ENCODE assay signal across 15 cellular contexts in the genomic region with DNA sequence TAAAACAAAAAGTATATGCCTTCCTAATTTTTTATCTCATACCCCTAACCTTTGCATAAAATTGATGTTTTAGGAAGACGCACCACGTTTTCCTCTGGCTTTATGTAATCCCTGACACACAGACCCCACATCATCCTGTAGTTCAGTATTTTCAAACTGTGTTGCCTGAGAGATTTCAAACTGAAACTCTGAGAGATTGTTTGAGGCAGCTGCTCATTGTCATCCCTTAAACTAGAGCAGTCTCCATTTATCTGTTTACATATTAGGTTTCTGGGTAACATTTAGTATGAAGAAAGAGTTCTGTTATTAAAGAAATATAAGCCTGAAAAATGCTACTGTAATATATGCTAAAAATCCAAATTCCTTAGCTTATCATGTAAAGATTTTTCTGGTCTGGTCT. TPM values are rescaled to one million over a fixed set of nuclear protein-coding genes. Genes with fewer than 3 reads are reported as not detected.
DNase-seq lines count a peak whose midpoint lies in the region; ATAC-seq and TF ChIP-seq lines count a peak whose summit lies in the region.
"Had no signal": no experiment of that assay in that cellular context is flagged by ENCODE, and none has a peak within 500 bp of the region (broad histone marks: within the 10 kb centered on the region; RNA-seq: fewer than 3 reads in every experiment).

No MANE protein-coding gene starts in this region.

- H3K27me3 Mint-ChIP-seq in MCF 10A (ENCODE audit: insufficient read depth, unreplicated experiment): no peaks in the 10 kb centered on the region
- H3K27me3 Mint-ChIP-seq in central memory CD8-positive, alpha-beta T cell: no peaks in the 10 kb centered on the region
- H3K27me3 Mint-ChIP-seq in stimulated activated memory B cell treated with anti-CD40 and anti-IgM and Interleukin-4, amounts not matched to agents 10 μg/mL and 1 μg/mL and 100 μg/mL, for 72 hours: no peaks in the 10 kb centered on the region
- H3K27me3 Mint-ChIP-seq in naive thymus-derived CD8-positive, alpha-beta T cell: peaks cover 0 to 6% (median 3%) of the 10 kb centered on the region in 5 donors

- DNase-seq in MCF 10A (ENCODE audit: unreplicated experiment): no peak
- DNase-seq in breast epithelium (ENCODE audit: low spot score in 2 of 2): no peak
- DNase-seq in LHCN-M2 (ENCODE audit: low read depth): peak; percentile 84
- no peak for DNase-seq in central memory CD8-positive, alpha-beta T cell (ENCODE audit: low spot score in 2 of 2)
- no peak for DNase-seq in right atrium auricular region (ENCODE audit: low spot score)
- no peak for DNase-seq in naive thymus-derived CD8-positive, alpha-beta T cell
- no peak for DNase-seq in kidney tubule cell (ENCODE audit: low spot score)
- DNase-seq: caudate nucleus; foreskin fibroblast; NK-92 treated with Interleukin-12 subunit alpha and Interleukin-12 subunit beta, amount 100 ng/mL, for 24 hours; right lobe of liver had no signal

- intact Hi-C loops in MCF 10A (cut with micrococcal nuclease) (no loop called here), breast epithelium (cut with DNase I; ENCODE audit: low total_unique reads) (no loop called here)

- H3K9me3 Mint-ChIP-seq in MCF 10A (ENCODE audit: unreplicated experiment): no peaks in the 10 kb centered on the region
- H3K9me3 Mint-ChIP-seq in central memory CD8-positive, alpha-beta T cell: no peaks in the 10 kb centered on the region
- no peaks in the 10 kb centered on the region for H3K9me3 Mint-ChIP-seq in stimulated activated memory B cell treated with anti-CD40 and anti-IgM and Interleukin-4, amounts not matched to agents 10 μg/mL and 1 μg/mL and 100 μg/mL, for 72 hours
- H3K9me3 Mint-ChIP-seq in naive thymus-derived CD8-positive, alpha-beta T cell: no peaks in the 10 kb centered on the region

- H3K27me3 ChIP-seq in breast epithelium (no peaks in the 10 kb centered on the region), right atrium auricular region (no peaks in the 10 kb centered on the region)
- H3K27me3 ChIP-seq: right lobe of liver, vagina had no signal

- no peaks in the 10 kb centered on the region for H3K36me3 Mint-ChIP-seq in MCF 10A (ENCODE audit: insufficient read depth, unreplicated experiment)
- peaks cover 6% of the 10 kb centered on the region for H3K36me3 Mint-ChIP-seq in central memory CD8-positive, alpha-beta T cell (ENCODE audit: insufficient read depth)
- peaks cover 5% of the 10 kb centered on the region for H3K36me3 Mint-ChIP-seq in stimulated activated memory B cell treated with anti-CD40 and anti-IgM and Interleukin-4, amounts not matched to agents 10 μg/mL and 1 μg/mL and 100 μg/mL, for 72 hours
- peaks cover 0 to 7% (median 2%) of the 10 kb centered on the region in 3 donors for H3K36me3 Mint-ChIP-seq in naive thymus-derived CD8-positive, alpha-beta T cell

- H3K4me1 ChIP-seq in breast epithelium (no peaks in the 10 kb centered on the region), right atrium auricular region (peaks cover 0 to 8% of the 10 kb centered on the region in 2 donors)
- H3K4me1 ChIP-seq: right lobe of liver had no signal

- no TSS peak for BruUV-seq in MCF 10A (replicated peaks; lab: Mats Ljungman, UMichigan)

- H3K4me3 ChIP-seq in breast epithelium: no peak overlapping the region
- no peak overlapping the region for H3K4me3 ChIP-seq in right atrium auricular region
- H3K4me3 ChIP-seq: K562, right lobe of liver, vagina had no signal

- no peak for ATAC-seq in central memory CD8-positive, alpha-beta T cell (replicated peaks; ENCODE audit: extremely low read depth, poor library complexity, severe bottlenecking)
- ATAC-seq in stimulated activated memory B cell treated with anti-CD40 and anti-IgM and Interleukin-4, amounts not matched to agents 10 μg/mL and 1 μg/mL and 100 μg/mL, for 72 hours: no peak
- no peak for ATAC-seq in naive thymus-derived CD8-positive, alpha-beta T cell
- ATAC-seq: K562, right lobe of liver had no signal

- CTCF ChIA-PET in MCF 10A (lab: Yijun Ruan, JAX): interaction anchor here (0.7 kb wide), 1 partner anchor 22 kb away, joined by 3 read pairs; no protein-coding TSS in a partner anchor

- POLR2A ChIA-PET in MCF 10A (lab: Yijun Ruan, JAX): interaction anchor here (1.1 to 2.5 kb wide), 3 partner anchors 9 to 25 kb away, joined by 4 to 12 read pairs (median 4); no protein-coding TSS in a partner anchor
- POLR2A ChIA-PET in naive thymus-derived CD8-positive, alpha-beta T cell (lab: Charles Lee): no interaction called here

- H3K36me3 ChIP-seq in breast epithelium: no peaks in the 10 kb centered on the region
- H3K36me3 ChIP-seq in right atrium auricular region: no peaks in the 10 kb centered on the region
- H3K36me3 ChIP-seq: right lobe of liver, vagina had no signal

- H3K4me3 Mint-ChIP-seq in MCF 10A (ENCODE audit: unreplicated experiment): no peak overlapping the region
- peak overlapping the region; percentile 45 for H3K4me3 Mint-ChIP-seq in central memory CD8-positive, alpha-beta T cell
- H3K4me3 Mint-ChIP-seq in stimulated activated memory B cell treated with anti-CD40 and anti-IgM and Interleukin-4, amounts not matched to agents 10 μg/mL and 1 μg/mL and 100 μg/mL, for 72 hours: peak overlapping the region; percentile 34
- peak overlapping the region in 4 of 10 donors; percentile 12 to 51 (median 34) for H3K4me3 Mint-ChIP-seq in naive thymus-derived CD8-positive, alpha-beta T cell

- H3K27ac ChIP-seq in breast epithelium: no peak overlapping the region
- H3K27ac ChIP-seq in right atrium auricular region: no peak overlapping the region
- H3K27ac ChIP-seq: C4-2B, right lobe of liver, vagina had no signal

- H3K4me1 Mint-ChIP-seq in MCF 10A (ENCODE audit: insufficient read depth, unreplicated experiment): peaks cover 47% of the 10 kb centered on the region
- peaks cover 21% of the 10 kb centered on the region for H3K4me1 Mint-ChIP-seq in central memory CD8-positive, alpha-beta T cell
- H3K4me1 Mint-ChIP-seq in stimulated activated memory B cell treated with anti-CD40 and anti-IgM and Interleukin-4, amounts not matched to agents 10 μg/mL and 1 μg/mL and 100 μg/mL, for 72 hours: peaks cover 49% of the 10 kb centered on the region
- H3K4me1 Mint-ChIP-seq in naive thymus-derived CD8-positive, alpha-beta T cell: peaks cover 11 to 42% (median 34%) of the 10 kb centered on the region in 4 donors

- no peaks in the 10 kb centered on the region for H3K9me3 ChIP-seq in breast epithelium
- no peaks in the 10 kb centered on the region for H3K9me3 ChIP-seq in right atrium auricular region
- H3K9me3 ChIP-seq: right lobe of liver, vagina had no signal

- TF ChIP-seq CTCF in MCF 10A (IDR thresholded peaks at IDR 0.05; ENCODE audit: unreplicated experiment): no peak
- TF ChIP-seq CTCF in breast epithelium (IDR thresholded peaks at IDR 0.05): no peak
- no peak for TF ChIP-seq CTCF in right atrium auricular region (IDR thresholded peaks at IDR 0.05)

- peak overlapping the region; percentile 94 for H3K27ac Mint-ChIP-seq in MCF 10A (ENCODE audit: low read depth, unreplicated experiment)
- H3K27ac Mint-ChIP-seq in central memory CD8-positive, alpha-beta T cell (ENCODE audit: low read depth): no peak overlapping the region
- peak overlapping the region; percentile 49 for H3K27ac Mint-ChIP-seq in stimulated activated memory B cell treated with anti-CD40 and anti-IgM and Interleukin-4, amounts not matched to agents 10 μg/mL and 1 μg/mL and 100 μg/mL, for 72 hours
- H3K27ac Mint-ChIP-seq in naive thymus-derived CD8-positive, alpha-beta T cell: no peak overlapping the region

- TF ChIP-seq POLR2A in breast epithelium (IDR thresholded peaks at IDR 0.05): no peak

RNA-seq across cellular contexts. Expression of a gene that starts 24.3 kb away (rescaled TPM):
- total RNA-seq in MCF 10A (2022) (45.2 and 57.5 TPM in 2 replicates), breast epithelium (10 to 100 TPM; 30.6 to 70.4 (median 50.8) TPM), LHCN-M2 (2014; rRNA removed) (56.5 and 77.8 TPM in 2 replicates), right atrium auricular region (10 to 100 TPM; 20.2 to 29.7 TPM)
- 33.0 TPM for polyA plus RNA-seq in LHCN-M2 (2012)
- 10 to 100 TPM; 19.1 to 19.6 TPM for total RNA-seq in naive thymus-derived CD8-positive, alpha-beta T cell
- polyA plus RNA-seq in naive thymus-derived CD8-positive, alpha-beta T cell: 10 to 100 TPM; 16.4 to 21.7 (median 17.3) TPM

RNA-seq across cellular contexts. Expression of a gene that starts 34.7 kb away (rescaled TPM):
- total RNA-seq in MCF 10A (2022) (12.9 and 13.6 TPM in 2 replicates), breast epithelium (10 to 100 TPM in 1 of 3 donors, 1 to 10 TPM in 2; 2.6 to 16.7 (median 5.2) TPM), LHCN-M2 (2014; rRNA removed) (21.7 and 29.2 TPM in 2 replicates), right atrium auricular region (1 to 10 TPM; 3.3 to 4.1 TPM)
- 2.9 TPM for polyA plus RNA-seq in LHCN-M2 (2012)
- total RNA-seq in naive thymus-derived CD8-positive, alpha-beta T cell: not detected
- not detected for polyA plus RNA-seq in naive thymus-derived CD8-positive, alpha-beta T cell

Comparison
In these comparisons a context has a peak if more than half of its experiments do, and no peak if none do; other contexts are left out.
1. H3K27ac Mint-ChIP-seq: peak in MCF 10A (single experiment) and stimulated activated memory B cell treated with anti-CD40 and anti-IgM and Interleukin-4, amounts not matched to agents 10 μg/mL and 1 μg/mL and 100 μg/mL, for 72 hours (single experiment); none in central memory CD8-positive, alpha-beta T cell (single experiment) and naive thymus-derived CD8-positive, alpha-beta T cell (0 of 10).